In the genomic region with DNA sequence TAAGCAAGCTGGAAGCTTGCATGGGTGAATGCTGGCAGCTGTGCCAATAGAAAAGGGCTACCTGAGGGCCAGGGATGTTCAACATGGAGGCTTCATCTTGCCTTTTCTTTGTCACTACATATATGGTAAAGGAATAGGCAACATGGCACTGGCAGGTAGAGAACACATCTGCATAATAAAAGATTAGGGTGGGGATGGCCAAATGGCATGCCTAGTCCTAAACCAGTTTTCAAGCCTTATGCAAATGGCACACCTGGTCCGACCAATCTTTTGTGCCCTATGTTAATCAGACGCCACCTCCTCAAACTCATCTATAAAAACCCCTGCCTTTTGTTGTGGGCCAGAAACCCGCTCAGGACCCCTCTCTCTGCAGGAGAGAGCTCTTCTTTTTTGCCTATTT, we compare ENCODE assay signal across 35 cellular contexts.
"Had no signal": no experiment of that assay in that cellular context is flagged by ENCODE, and none has a peak within 500 bp of the region (broad histone marks: within the 10 kb centered on the region; RNA-seq: fewer than 3 reads in every experiment).

No MANE protein-coding gene starts in this region.

- H3K27me3 ChIP-seq: body of pancreas, brain microvascular endothelial cell, breast epithelium had no signal

- H3K27ac ChIP-seq: adrenal gland, body of pancreas, brain microvascular endothelial cell, breast epithelium, VCaP had no signal

- H3K9me3 Mint-ChIP-seq: activated naive CD4-positive, alpha-beta T cell treated with anti-CD3 and anti-CD28 coated beads for 36 hours; activated naive CD8-positive, alpha-beta T cell treated with anti-CD3 and anti-CD28 coated beads for 36 hours; activated T-helper 2 cell treated with anti-CD3 and anti-CD28 coated beads, Interferon-gamma antibody, Interleukin-2, Interleukin-4, amounts not matched to agents 10 μg/mL and 5 μg/mL and 100 μg/mL, durations not matched to agents 14 hours and 24 hours and 36 hours; T-helper 1 cell treated with Interleukin-12 subunit alpha and Interleukin-12 subunit beta and Interleukin-4 antibody, amounts not matched to agents 30 μg/mL and 1 μg/mL, for 36 hours; T-helper 2 cell treated with Interferon-gamma antibody and Interleukin-4, amounts not matched to agents 5 μg/mL and 100 μg/mL, for 36 hours had no signal

- H3K4me1 ChIP-seq: adrenal gland, body of pancreas, breast epithelium had no signal

- H3K36me3 ChIP-seq: adrenal gland, brain microvascular endothelial cell, breast epithelium had no signal

- H3K27ac Mint-ChIP-seq: activated CD4-positive, alpha-beta memory T cell treated with anti-CD3 and anti-CD28 coated beads, Interleukin-2, amount 10 ng/mL, durations not matched to agents 7 days and 5 days; activated CD4-positive, alpha-beta T cell treated with anti-CD3 and anti-CD28 coated beads, Interleukin-2, amount 10 ng/mL, durations not matched to agents 7 days and 5 days; activated CD8-positive, alpha-beta memory T cell treated with anti-CD3 and anti-CD28 coated beads, Interleukin-2, amount 10 ng/mL, durations not matched to agents 7 days and 5 days; activated CD8-positive, alpha-beta T cell treated with anti-CD3 and anti-CD28 coated beads, Interleukin-2, amount 10 ng/mL, durations not matched to agents 7 days and 5 days; activated naive CD4-positive, alpha-beta T cell treated with anti-CD3 and anti-CD28 coated beads for 36 hours; activated naive CD8-positive, alpha-beta T cell treated with anti-CD3 and anti-CD28 coated beads for 36 hours; activated T-cell treated with anti-CD3 and anti-CD28 coated beads, Interleukin-2, amount 50 U/mL, for 24 hours; activated T-helper 2 cell treated with anti-CD3 and anti-CD28 coated beads, Interferon-gamma antibody, Interleukin-2, Interleukin-4, amounts not matched to agents 10 μg/mL and 5 μg/mL and 100 μg/mL, durations not matched to agents 14 hours and 24 hours and 36 hours; T-helper 1 cell treated with Interleukin-12 subunit alpha and Interleukin-12 subunit beta and Interleukin-4 antibody, amounts not matched to agents 30 μg/mL and 1 μg/mL, for 36 hours; T-helper 2 cell treated with Interferon-gamma antibody and Interleukin-4, amounts not matched to agents 5 μg/mL and 100 μg/mL, for 36 hours had no signal

- ATAC-seq: activated CD4-positive, alpha-beta T cell treated with anti-CD3 and anti-CD28 coated beads for 36 hours; activated CD4-positive, CD25-positive, alpha-beta regulatory T cell treated with anti-CD3 and anti-CD28 coated beads, Interleukin-2, amount 50 U/mL, for 24 hours; activated CD8-positive, alpha-beta memory T cell treated with anti-CD3 and anti-CD28 coated beads, Interleukin-2, amount 10 ng/mL, durations not matched to agents 7 days and 5 days; activated CD8-positive, alpha-beta T cell treated with anti-CD3 and anti-CD28 coated beads, Interleukin-2, amount 10 ng/mL, durations not matched to agents 7 days and 5 days; activated naive CD4-positive, alpha-beta T cell treated with anti-CD3 and anti-CD28 coated beads, Interleukin-2, amount 50 U/mL, for 72 hours; body of pancreas had no signal

- DNase-seq: activated CD4-positive, alpha-beta memory T cell treated with anti-CD3 and anti-CD28 coated beads, Interleukin-2, amount 10 ng/mL, durations not matched to agents 7 days and 5 days; activated CD4-positive, alpha-beta T cell treated with anti-CD3 and anti-CD28 coated beads for 1 hour; activated CD4-positive, alpha-beta T cell treated with anti-CD3 and anti-CD28 coated beads for 36 hours; activated CD4-positive, alpha-beta T cell treated with anti-CD3 and anti-CD28 coated beads for 48 hours; activated CD4-positive, alpha-beta T cell treated with anti-CD3 and anti-CD28 coated beads, Interleukin-2, amount 10 ng/mL, durations not matched to agents 7 days and 5 days; activated CD4-positive, alpha-beta T cell treated with anti-CD3 and anti-CD28 coated beads, Interleukin-2, amount 50 U/mL, for 48 hours; activated CD4-positive, CD25-positive, alpha-beta regulatory T cell; activated CD8-positive, alpha-beta memory T cell treated with anti-CD3 and anti-CD28 coated beads for 24 hours; activated CD8-positive, alpha-beta memory T cell treated with anti-CD3 and anti-CD28 coated beads, Interleukin-2, amount 10 ng/mL, durations not matched to agents 7 days and 5 days; activated CD8-positive, alpha-beta memory T cell treated with anti-CD3 and anti-CD28 coated beads, Interleukin-2, amount 50 U/mL, for 48 hours; activated CD8-positive, alpha-beta T cell treated with anti-CD3 and anti-CD28 coated beads, Interleukin-2, amount 10 ng/mL, durations not matched to agents 7 days and 5 days; activated effector memory CD4-positive, alpha-beta T cell treated with Interleukin-2 at 50 U/mL for 16 hours; activated gamma-delta T cell treated with Interleukin-2 at 50 U/mL for 16 hours; activated naive CD4-positive, alpha-beta T cell; activated naive CD4-positive, alpha-beta T cell treated with anti-CD3 and anti-CD28 coated beads for 36 hours; activated naive CD4-positive, alpha-beta T cell treated with anti-CD3 and anti-CD28 coated beads, Interleukin-2, amount 50 U/mL, for 16 hours; activated naive CD8-positive, alpha-beta T cell treated with anti-CD3 and anti-CD28 coated beads for 36 hours; activated T-cell treated with anti-CD3 and anti-CD28 coated beads, Interleukin-2, amount 50 U/mL, for 24 hours; activated T-cell treated with anti-CD3 and anti-CD28 coated beads, Interleukin-2, amount 50 U/mL, for 48 hours; adrenal gland; amniotic stem cell; aorta; body of pancreas; brain microvascular endothelial cell; central memory CD4-positive, alpha-beta T cell; T-helper 1 cell; T-helper 2 cell; T-helper 9 cell had no signal

- H3K4me3 Mint-ChIP-seq: activated CD4-positive, alpha-beta memory T cell treated with anti-CD3 and anti-CD28 coated beads, Interleukin-2, amount 10 ng/mL, durations not matched to agents 7 days and 5 days; activated CD4-positive, alpha-beta T cell treated with anti-CD3 and anti-CD28 coated beads for 36 hours; activated CD4-positive, alpha-beta T cell treated with anti-CD3 and anti-CD28 coated beads, Interleukin-2, amount 10 ng/mL, durations not matched to agents 7 days and 5 days; activated CD8-positive, alpha-beta memory T cell treated with anti-CD3 and anti-CD28 coated beads, Interleukin-2, amount 10 ng/mL, durations not matched to agents 7 days and 5 days; activated CD8-positive, alpha-beta T cell treated with anti-CD3 and anti-CD28 coated beads, Interleukin-2, amount 10 ng/mL, durations not matched to agents 7 days and 5 days; activated naive CD4-positive, alpha-beta T cell treated with anti-CD3 and anti-CD28 coated beads for 36 hours; activated naive CD8-positive, alpha-beta T cell treated with anti-CD3 and anti-CD28 coated beads for 36 hours; activated T-cell treated with anti-CD3 and anti-CD28 coated beads, Interleukin-2, amount 50 U/mL, for 24 hours; T-helper 1 cell treated with Interleukin-12 subunit alpha and Interleukin-12 subunit beta and Interleukin-4 antibody, amounts not matched to agents 30 μg/mL and 1 μg/mL, for 36 hours; T-helper 2 cell treated with Interferon-gamma antibody and Interleukin-4, amounts not matched to agents 5 μg/mL and 100 μg/mL, for 36 hours had no signal

- H3K9me3 ChIP-seq: adrenal gland, body of pancreas, breast epithelium had no signal

- H3K27me3 Mint-ChIP-seq: activated CD4-positive, alpha-beta memory T cell treated with anti-CD3 and anti-CD28 coated beads, Interleukin-2, amount 10 ng/mL, durations not matched to agents 7 days and 5 days; activated CD4-positive, alpha-beta T cell treated with anti-CD3 and anti-CD28 coated beads, Interleukin-2, amount 10 ng/mL, durations not matched to agents 7 days and 5 days; activated CD8-positive, alpha-beta memory T cell treated with anti-CD3 and anti-CD28 coated beads, Interleukin-2, amount 10 ng/mL, durations not matched to agents 7 days and 5 days had no signal

- H3K4me3 ChIP-seq: adrenal gland, body of pancreas, breast epithelium had no signal
